In the genomic region with DNA sequence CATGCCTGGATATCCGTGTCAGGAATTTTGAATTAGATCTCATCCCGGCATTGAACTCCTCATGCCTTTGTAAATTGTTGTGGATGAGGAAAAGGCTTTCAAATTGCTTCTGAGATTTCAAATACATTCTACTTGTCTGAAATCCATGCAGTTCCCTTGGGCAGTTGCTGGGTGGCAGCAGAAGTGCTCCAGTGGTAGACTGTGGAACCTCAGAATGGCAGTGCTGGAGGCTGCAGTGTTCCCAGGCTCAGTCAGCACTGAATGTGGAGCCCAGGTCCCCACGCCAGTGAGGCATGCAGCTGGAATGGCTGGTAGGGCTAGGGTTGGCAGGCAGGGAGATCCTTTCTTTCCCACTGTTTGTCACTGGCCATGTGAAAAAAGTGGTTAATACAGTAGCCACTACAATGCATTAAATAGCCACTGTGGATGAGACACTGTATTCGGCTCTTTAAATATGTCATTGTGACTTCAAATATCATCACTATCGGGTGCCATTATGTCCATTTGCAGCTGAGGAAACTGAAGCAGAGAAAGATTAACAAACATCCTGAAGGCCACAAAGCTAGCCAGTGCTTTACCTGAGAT, we compare ENCODE assay signal across 8 cellular contexts.
DNase-seq lines count a peak whose midpoint lies in the region; ATAC-seq and TF ChIP-seq lines count a peak whose summit lies in the region.

No MANE protein-coding gene starts in this region.

- no peaks in the 10 kb centered on the region for H3K9me3 ChIP-seq in mammary epithelial cell (replicated peaks; ENCODE audit: insufficient read depth, low read length)

- no TSS peak for BruUV-seq in mammary epithelial cell (replicated peaks; lab: Mats Ljungman, UMichigan)

- intact Hi-C loops in mammary epithelial cell (cut with micrococcal nuclease): loop anchor here (1.0 to 5.0 kb wide), 12 partner anchors 52 to 678 kb away; no protein-coding TSS in a partner anchor

- no peak overlapping the region for H3K4me2 ChIP-seq in mammary epithelial cell (ENCODE audit: insufficient read depth, low read depth, low read length)

- H4K20me1 ChIP-seq in mammary epithelial cell (ENCODE audit: insufficient read depth, low read length): no peaks in the 10 kb centered on the region

- H3K36me3 ChIP-seq in mammary epithelial cell (ENCODE audit: insufficient read depth, low read length): no peaks in the 10 kb centered on the region

- CTCF ChIA-PET in mammary epithelial cell (lab: Charles Lee; ENCODE audit: low non-redundant PET): interaction anchor here (0.6 to 0.7 kb wide), 2 partner anchors 37 to 594 kb away, joined by 3 to 5 read pairs; no protein-coding TSS in a partner anchor

- no peaks in the 10 kb centered on the region for H3K27me3 ChIP-seq in mammary epithelial cell (ENCODE audit: insufficient read depth, low read length)

- dilution Hi-C loops in mammary epithelial cell (cut with HindIII; ENCODE audit: low sequenced_read_pairs): no loop called here

- TF ChIP-seq CTCF in GM10266 (IDR thresholded peaks at IDR 0.05; ENCODE audit: control insufficient read depth, insufficient read depth, low read depth, missing control alignments): peak; percentile 87
- peak; percentile 97 for TF ChIP-seq CTCF in mammary epithelial cell (conservative IDR thresholded peaks at IDR 0.05 in 1 of 2, IDR thresholded peaks at IDR 0.05 in 1 of 2; ENCODE audit: extremely low read depth in 1 of 2, insufficient read depth in 1 of 2, low read depth in 1 of 2, low read length in 2 of 2)

- H3K4me1 ChIP-seq in mammary epithelial cell (ENCODE audit: insufficient read depth, low read length): peaks cover 51% of the 10 kb centered on the region

- in situ Hi-C loops in mammary epithelial cell (cut with MboI; ENCODE audit: low sequenced_read_pairs in 2 of 2): loop anchor here (10.0 kb wide), 2 partner anchors 314 to 524 kb away; no protein-coding TSS in a partner anchor

- no peaks in the 10 kb centered on the region for H3K79me2 ChIP-seq in mammary epithelial cell (ENCODE audit: insufficient read depth, low read length)

- peak overlapping the region; percentile 90 for H3K27ac ChIP-seq in mammary epithelial cell (ENCODE audit: insufficient read depth, low read depth, low read length)

- no peak for ATAC-seq in HG03342 (IDR thresholded peaks at IDR 0.05; ENCODE audit: unreplicated experiment)

- no peak overlapping the region for H3K9ac ChIP-seq in mammary epithelial cell (ENCODE audit: insufficient read depth, low read length)

- H2AFZ ChIP-seq in mammary epithelial cell (ENCODE audit: low read depth, low read length): no peak overlapping the region

- DNase-seq in GM10266 (ENCODE audit: extremely low spot score): peak; percentile 47
- DNase-seq in HCEC 1CT: peak; percentile 61
- peak; percentile 68 for DNase-seq in NCI-H1092 treated with DMSO at 0.1 percent for 48 hours (lab: John Stamatoyannopoulos, UW)
- DNase-seq in SK-N-DZ (ENCODE audit: low spot score): peak; percentile 83
- DNase-seq in mammary epithelial cell: peak; percentile 84
- DNase-seq in left kidney (ENCODE audit: low read depth, low spot score): peak; percentile 81
- peak; percentile 41 for DNase-seq in superior temporal gyrus (ENCODE audit: extremely low spot score)

- no peak overlapping the region for H3K4me3 ChIP-seq in mammary epithelial cell (replicated peaks in 1 of 3; ENCODE audit: insufficient read depth in 1 of 3, low read depth in 2 of 3, low read length in 3 of 3)

- 76% methylated on average over 2 of the region's 5 CpGs for WGBS in mammary epithelial cell (ENCODE audit: low coverage, missing lambda C conversion rate)
